In genomic region chr20:5077761-5078387, GRCh38 we compare ENCODE assay signal across 8 cellular contexts. TPM values are rescaled to one million over a fixed set of nuclear protein-coding genes. Genes with fewer than 3 reads are reported as not detected.
A peak's percentile ranks its signal among the peaks of the same experiment; 100 is the strongest.
DNase-seq lines count a peak whose midpoint lies in the region; ATAC-seq and TF ChIP-seq lines count a peak whose summit lies in the region.

No MANE protein-coding gene starts in this region.

- DNase-seq in A172 (ENCODE audit: low spot score) (peak; percentile 29), lower lobe of right lung (no peak), nucleus accumbens (lab: John Stamatoyannopoulos, UW) (no peak), sciatic nerve (ENCODE audit: low spot score) (no peak), osteocyte (ENCODE audit: extremely low spot score, unreplicated experiment) (no peak)
- DNase-seq in activated T-cell treated with anti-CD3 and anti-CD28 coated beads, Interleukin-2, amount 50 U/mL, for 24 hours: peak; percentile 40

- peaks cover 50% of the 10 kb centered on the region for H3K4me1 ChIP-seq in lower lobe of right lung

- H3K4me1 Mint-ChIP-seq in activated T-cell treated with anti-CD3 and anti-CD28 coated beads, Interleukin-2, amount 50 U/mL, for 24 hours (ENCODE audit: low read depth): peaks cover 46% of the 10 kb centered on the region
- peaks cover 32% of the 10 kb centered on the region for H3K4me1 Mint-ChIP-seq in osteocyte (ENCODE audit: unreplicated experiment)

- H3K4me3 ChIP-seq in lower lobe of right lung: peak overlapping the region; percentile 42

- H3K27me3 Mint-ChIP-seq in activated T-cell treated with anti-CD3 and anti-CD28 coated beads, Interleukin-2, amount 50 U/mL, for 24 hours: no peaks in the 10 kb centered on the region
- H3K27me3 Mint-ChIP-seq in osteocyte (ENCODE audit: unreplicated experiment): no peaks in the 10 kb centered on the region

- ATAC-seq in GM21717 (IDR thresholded peaks at IDR 0.05; ENCODE audit: unreplicated experiment): peak; percentile 12
- ATAC-seq in lower lobe of right lung: peak; percentile 2 to 29
- ATAC-seq in sciatic nerve: no peak
- no peak for ATAC-seq in HG02588 (IDR thresholded peaks at IDR 0.05; ENCODE audit: unreplicated experiment)

- intact Hi-C loops in lower lobe of right lung (cut with DNase I): no loop called here
- intact Hi-C loops in sciatic nerve (cut with DNase I): no loop called here

- TF ChIP-seq CTCF in lower lobe of right lung (IDR thresholded peaks at IDR 0.05) (no peak), osteocyte (IDR thresholded peaks at IDR 0.05) (no peak)

- H3K9me3 Mint-ChIP-seq in activated T-cell treated with anti-CD3 and anti-CD28 coated beads, Interleukin-2, amount 50 U/mL, for 24 hours: no peaks in the 10 kb centered on the region
- H3K9me3 Mint-ChIP-seq in osteocyte (ENCODE audit: unreplicated experiment): no peaks in the 10 kb centered on the region

- no peaks in the 10 kb centered on the region for H3K27me3 ChIP-seq in lower lobe of right lung (ENCODE audit: low read depth)

- no peaks in the 10 kb centered on the region for H3K9me3 ChIP-seq in lower lobe of right lung

- H3K36me3 Mint-ChIP-seq in activated T-cell treated with anti-CD3 and anti-CD28 coated beads, Interleukin-2, amount 50 U/mL, for 24 hours (ENCODE audit: low read depth): no peaks in the 10 kb centered on the region
- no peaks in the 10 kb centered on the region for H3K36me3 Mint-ChIP-seq in osteocyte (ENCODE audit: unreplicated experiment)

- peak overlapping the region; percentile 58 for H3K4me3 Mint-ChIP-seq in activated T-cell treated with anti-CD3 and anti-CD28 coated beads, Interleukin-2, amount 50 U/mL, for 24 hours
- H3K4me3 Mint-ChIP-seq in osteocyte (ENCODE audit: unreplicated experiment): no peak overlapping the region

- peak overlapping the region; percentile 87 for H3K27ac ChIP-seq in lower lobe of right lung

- no peaks in the 10 kb centered on the region for H3K36me3 ChIP-seq in lower lobe of right lung

- peak overlapping the region; percentile 93 for H3K27ac Mint-ChIP-seq in activated T-cell treated with anti-CD3 and anti-CD28 coated beads, Interleukin-2, amount 50 U/mL, for 24 hours
- H3K27ac Mint-ChIP-seq in osteocyte (ENCODE audit: unreplicated experiment): no peak overlapping the region

RNA-seq across cellular contexts. Expression of gene TMEM230, which starts 35.0 kb away (rescaled TPM):
- total RNA-seq in A172 (2014; rRNA removed; shearing (Covaris generic)): 129 and 146 TPM in 2 replicates
- total RNA-seq in lower lobe of right lung (98.9 TPM), sciatic nerve (85.5 TPM), osteocyte (97.4 and 101 TPM in 2 replicates)

RNA-seq across cellular contexts. Expression of gene PCNA, which starts 41.9 kb away (rescaled TPM):
- total RNA-seq in A172 (2014; rRNA removed; shearing (Covaris generic)): 524 and 529 TPM in 2 replicates
- total RNA-seq in lower lobe of right lung (48.1 TPM), sciatic nerve (22.3 TPM), osteocyte (63.4 and 65.6 TPM in 2 replicates)

RNA-seq across cellular contexts. Expression of gene CDS2, which starts 48.9 kb away (rescaled TPM):
- 21.9 and 35.8 TPM in 2 replicates for total RNA-seq in A172 (2014; rRNA removed; shearing (Covaris generic))
- 63.3 TPM for total RNA-seq in lower lobe of right lung
- 62.7 TPM for total RNA-seq in sciatic nerve
- total RNA-seq in osteocyte: 42.5 and 43.2 TPM in 2 replicates

Comparison
In these comparisons a context has a peak if more than half of its experiments do, and no peak if none do; other contexts are left out.
1. DNase-seq: peak in A172 (single experiment) and activated T-cell treated with anti-CD3 and anti-CD28 coated beads, Interleukin-2, amount 50 U/mL, for 24 hours (single experiment); none in lower lobe of right lung (single experiment), nucleus accumbens (0 of 56), sciatic nerve (single experiment) and osteocyte (single experiment).
2. ATAC-seq: peak in GM21717 (single experiment) and lower lobe of right lung (2 of 2); none in sciatic nerve (single experiment) and HG02588 (single experiment).